10 cellular contexts compared by ENCODE assay signal in genomic region chr1:98044071-98044697, GRCh38.
A peak's percentile ranks its signal among the peaks of the same experiment; 100 is the strongest.
DNase-seq lines count a peak whose midpoint lies in the region; ATAC-seq, FAIRE-seq and TF ChIP-seq lines count a peak whose summit lies in the region.
"Had no signal": no experiment of that assay in that cellular context is flagged by ENCODE, and none has a peak within 500 bp of the region (broad histone marks: within the 10 kb centered on the region; RNA-seq: fewer than 3 reads in every experiment).

No MANE protein-coding gene starts in this region.

- no peaks in the 10 kb centered on the region for H3K36me3 ChIP-seq in iPS-18a (ENCODE audit: control insufficient read depth, low read depth, low read length)

- H3K36me3 Mint-ChIP-seq in activated naive CD8-positive, alpha-beta T cell treated with anti-CD3 and anti-CD28 coated beads for 36 hours, result no peaks in the 10 kb centered on the region

- H3K9ac ChIP-seq in iPS-18a (ENCODE audit: low read length), result no peak overlapping the region

- peaks cover 63% of the 10 kb centered on the region for H3K27me3 ChIP-seq in iPS-18a (ENCODE audit: control insufficient read depth, insufficient read depth, low read length)

- H3K9me3 Mint-ChIP-seq in activated naive CD8-positive, alpha-beta T cell treated with anti-CD3 and anti-CD28 coated beads for 36 hours, result no peaks in the 10 kb centered on the region

- H3K4me3 ChIP-seq in A549, result no peak overlapping the region
- H3K4me3 ChIP-seq in iPS-18a (ENCODE audit: low read length), result peak overlapping the region; percentile 63

- H3K9me3 ChIP-seq in A549, result no peaks in the 10 kb centered on the region
- no peaks in the 10 kb centered on the region for H3K9me3 ChIP-seq in iPS-18a (ENCODE audit: control insufficient read depth, low read depth, low read length)

- FAIRE-seq in A549 (lab: Jason Lieb, UNC), result no peak

- peak overlapping the region; percentile 35 for H3K4me3 Mint-ChIP-seq in activated naive CD8-positive, alpha-beta T cell treated with anti-CD3 and anti-CD28 coated beads for 36 hours

- no peak for TF ChIP-seq CTCF in A549 (IDR thresholded peaks at IDR 0.05)

- H3K27me3 Mint-ChIP-seq in activated naive CD8-positive, alpha-beta T cell treated with anti-CD3 and anti-CD28 coated beads for 36 hours, result peaks cover 67% of the 10 kb centered on the region

- peaks cover 19% of the 10 kb centered on the region; the same call in 2 of the 3 replicates for H3K4me1 ChIP-seq in A549
- peaks cover 10% of the 10 kb centered on the region for H3K4me1 ChIP-seq in iPS-18a (ENCODE audit: control insufficient read depth, low read depth, low read length)

- POLR2A ChIA-PET in A549 (lab: Yijun Ruan, JAX), result no interaction called here

- H3K4me2 ChIP-seq in A549, result peak overlapping the region; percentile 76

- H3K27ac Mint-ChIP-seq in activated naive CD8-positive, alpha-beta T cell treated with anti-CD3 and anti-CD28 coated beads for 36 hours, result no peak overlapping the region

- no peak for TF ChIP-seq RAD21 in A549 (conservative IDR thresholded peaks at IDR 0.05 in 1 of 2, IDR thresholded peaks at IDR 0.05 in 1 of 2)

- ATAC-seq in A549, result peak; percentile 5 to 21; a peak in 3 of 6 replicates

- DNase-seq in A549 (ENCODE audit: low read depth in 1 of 2, low spot score in 1 of 2) (no peak), DMS 273 (lab: John Stamatoyannopoulos, UW; ENCODE audit: unreplicated experiment) (peak; percentile 71), cerebellar nuclear complex (lab: John Stamatoyannopoulos, UW) (no peak), mucosa of gallbladder (ENCODE audit: low spot score) (no peak), DMS79 (lab: John Stamatoyannopoulos, UW) (no peak), hippocampal formation (lab: John Stamatoyannopoulos, UW) (no peak)
- DNase-seq in activated naive CD8-positive, alpha-beta T cell treated with anti-CD3 and anti-CD28 coated beads for 36 hours, result no peak
- DNase-seq: effector CD8-positive, alpha-beta T cell; T-helper 9 cell had no signal

- WGBS in A549 (ENCODE audit: missing lambda C conversion rate), result 80% methylated on average over 12 of the region's 12 CpGs

- no peak for TF ChIP-seq EP300 in A549 (IDR thresholded peaks at IDR 0.05)

- H3K27ac ChIP-seq in A549, result peak overlapping the region in 1 of 2 experiments; percentile 99; a peak in 3 of 6 replicates
- no peak overlapping the region for H3K27ac ChIP-seq in iPS-18a (ENCODE audit: low read length)

- CTCF ChIA-PET in A549 (lab: Yijun Ruan, JAX), result interaction anchor here (0.9 to 4.4 kb wide), 6 partner anchors 10 to 424 kb away, joined by 3 to 16 read pairs (median 4); no protein-coding TSS in a partner anchor

- TF ChIP-seq POLR2A in A549 (IDR thresholded peaks at IDR 0.05; ENCODE audit: low read length), result no peak

- peaks cover 23% of the 10 kb centered on the region for H3K4me1 Mint-ChIP-seq in activated naive CD8-positive, alpha-beta T cell treated with anti-CD3 and anti-CD28 coated beads for 36 hours

TF ChIP-seq in A549, 52 proteins besides CTCF, POLR2A, EP300 and RAD21:
- no peak for TF ChIP-seq POLR2AphosphoS2 (conservative IDR thresholded peaks at IDR 0.05; ENCODE audit: low read length)
